21 cellular contexts compared by ENCODE assay signal in genomic region chr6:134342972-134343371, GRCh38.
"Had no signal": no experiment of that assay in that cellular context is flagged by ENCODE, and none has a peak within 500 bp of the region (broad histone marks: within the 10 kb centered on the region; RNA-seq: fewer than 3 reads in every experiment).

No MANE protein-coding gene starts in this region.

- H3K4me1 ChIP-seq: neural progenitor cell, tibial artery had no signal

- H3K79me2 ChIP-seq: hepatocyte had no signal

- H3K9me3 ChIP-seq: esophagus squamous epithelium, left lung, tibial artery had no signal

- H3K9ac ChIP-seq: neural progenitor cell had no signal

- H3K36me3 ChIP-seq: esophagus squamous epithelium, left lung, neural progenitor cell, tibial artery had no signal

- H3K4me3 ChIP-seq: esophagus squamous epithelium, hepatocyte, left lung, neural progenitor cell, tibial artery had no signal

- H3K4me2 ChIP-seq: hepatocyte, neural progenitor cell had no signal

- H3K27me3 ChIP-seq: esophagus squamous epithelium, hepatocyte, left lung, neural progenitor cell, tibial artery had no signal

- DNase-seq: activated CD4-positive, alpha-beta memory T cell treated with anti-CD3 and anti-CD28 coated beads, Interleukin-2, amount 10 ng/mL, durations not matched to agents 7 days and 5 days; activated CD4-positive, alpha-beta T cell treated with anti-CD3 and anti-CD28 coated beads, Interleukin-2, amount 10 ng/mL, durations not matched to agents 24 days and 14 days; activated gamma-delta T cell; activated T-cell treated with anti-CD3 and anti-CD28 coated beads, Interleukin-2, amount 50 U/mL, for 72 hours; aorta; effector memory CD8-positive, alpha-beta T cell; esophagus squamous epithelium; immature natural killer cell; kidney glomerular epithelial cell; left lung; mammary epithelial cell; naive thymus-derived CD8-positive, alpha-beta T cell; retina; stimulated activated CD4-positive, alpha-beta T cell treated with anti-CD3 and anti-CD28 coated beads, Interleukin-4, amount 100 ng/mL, for 4 hours; stimulated activated naive CD8-positive, alpha-beta T cell treated with anti-CD3 and anti-CD28 coated beads, Interleukin-15, Interleukin-2, amounts not matched to agents 100 U/mL and 50 U/mL, for 24 hours; substantia nigra; tibial artery had no signal

- H2AFZ ChIP-seq: hepatocyte, neural progenitor cell had no signal

- ATAC-seq: activated CD4-positive, CD25-positive, alpha-beta regulatory T cell treated with anti-CD3 and anti-CD28 coated beads, Interleukin-2, amount 50 U/mL, for 24 hours; activated naive CD4-positive, alpha-beta T cell treated with anti-CD3 and anti-CD28 coated beads, Interleukin-2, amount 50 U/mL, for 72 hours; activated T-cell treated with anti-CD3 and anti-CD28 coated beads, Interleukin-2, amount 50 U/mL, for 72 hours; effector memory CD8-positive, alpha-beta T cell; left lung; naive thymus-derived CD8-positive, alpha-beta T cell; stimulated activated naive CD8-positive, alpha-beta T cell treated with anti-CD3 and anti-CD28 coated beads, Interleukin-15, Interleukin-2, amounts not matched to agents 100 U/mL and 50 U/mL, for 24 hours had no signal

- H3K27ac ChIP-seq: hepatocyte, left lung, neural progenitor cell, tibial artery had no signal
